Comparison of ENCODE assay signal across 1 cellular context in genomic region chr7:105530546-105530945, GRCh38.
TF ChIP-seq lines count a peak whose summit lies in the region.

No MANE protein-coding gene starts in this region.

TF ChIP-seq in GM23338, 12 proteins besides CTCF, POLR2A, EP300 and RAD21 (continued from another document):
- TF ChIP-seq ZNF462 (CRISPR knock-in tag; IDR thresholded peaks at IDR 0.05) (no peak), NANOG (IDR thresholded peaks at IDR 0.05; ENCODE audit: borderline replicate concordance) (no peak), EZH2phosphoT487 (IDR thresholded peaks at IDR 0.05; ENCODE audit: unreplicated experiment) (no peak)
